8 cellular contexts compared by ENCODE assay signal in genomic region chr1:31760422-31760900, GRCh38. TPM values are rescaled to one million over a fixed set of nuclear protein-coding genes. Genes with fewer than 3 reads are reported as not detected.
DNase-seq lines count a peak whose midpoint lies in the region; ATAC-seq and TF ChIP-seq lines count a peak whose summit lies in the region.

No MANE protein-coding gene starts in this region.

- POLR2A ChIA-PET in Caco-2 (lab: Charles Lee), result no interaction called here

- peak overlapping the region; percentile 35 for H3K4me3 ChIP-seq in Caco-2 (ENCODE audit: low read depth, low read length)
- peak overlapping the region; percentile 33 to 95 (median 70) for H3K4me3 ChIP-seq in dorsolateral prefrontal cortex

- H3K36me3 Mint-ChIP-seq in Caco-2 (ENCODE audit: insufficient read depth, unreplicated experiment) (no peaks in the 10 kb centered on the region), naive B cell (no peaks in the 10 kb centered on the region)

- H3K4me3 Mint-ChIP-seq in Caco-2 (ENCODE audit: unreplicated experiment), result peak overlapping the region; percentile 29
- peak overlapping the region in 7 of 8 donors; percentile 64 to 88 (median 81) for H3K4me3 Mint-ChIP-seq in naive B cell

- H3K27me3 Mint-ChIP-seq in Caco-2 (ENCODE audit: insufficient read depth, unreplicated experiment), result peaks cover 3% of the 10 kb centered on the region
- H3K27me3 Mint-ChIP-seq in naive B cell, result peaks cover 3 to 25% (median 13%) of the 10 kb centered on the region in 3 donors

- no peaks in the 10 kb centered on the region for H3K9me3 ChIP-seq in Caco-2

- H3K4me1 Mint-ChIP-seq in Caco-2 (ENCODE audit: low read depth, unreplicated experiment), result peaks cover 8% of the 10 kb centered on the region
- peaks cover 30 to 32% (median 31%) of the 10 kb centered on the region in 3 donors for H3K4me1 Mint-ChIP-seq in naive B cell

- DNase-seq in Caco-2 (no peak), NCI-H1105 (lab: John Stamatoyannopoulos, UW) (peak; percentile 45), dorsolateral prefrontal cortex (no peak), naive B cell (no peak), NCI-H446 treated with DMSO at 0.1 percent for 48 hours (lab: John Stamatoyannopoulos, UW) (no peak), OCI-M1 (lab: John Stamatoyannopoulos, UW) (no peak), NOMO-1 treated with DMSO at 0.1 percent for 48 hours (lab: John Stamatoyannopoulos, UW; ENCODE audit: unreplicated experiment) (no peak)

- H3K36me3 ChIP-seq in Caco-2 (ENCODE audit: control insufficient read depth, insufficient read depth, low read length), result no peaks in the 10 kb centered on the region

- H3K27ac Mint-ChIP-seq in Caco-2 (ENCODE audit: unreplicated experiment) (no peak overlapping the region), naive B cell (peak overlapping the region in 2 of 6 donors; percentile 19 to 20)

- CTCF ChIA-PET in Caco-2 (lab: Charles Lee), result interaction anchor here (0.6 to 2.3 kb wide), 2 partner anchors 15 to 29 kb away, joined by 3 to 12 read pairs; no protein-coding TSS in a partner anchor

- intact Hi-C loops in Caco-2 (cut with micrococcal nuclease; ENCODE audit: unreplicated experiment), result no loop called here
- intact Hi-C loops in dorsolateral prefrontal cortex (cut with DNase I), result loop anchor here (5.0 to 10.0 kb wide), 4 partner anchors 48 to 302 kb away; partner anchors contain the start of genes KHDRBS1 (in 1 of the 2) and PTP4A2 (in 1 of the 2)

- peaks cover 25% of the 10 kb centered on the region for H3K4me1 ChIP-seq in Caco-2

- no peaks in the 10 kb centered on the region for H3K27me3 ChIP-seq in Caco-2 (replicated peaks; ENCODE audit: control insufficient read depth, insufficient read depth, low read length)
- no peaks in the 10 kb centered on the region for H3K27me3 ChIP-seq in dorsolateral prefrontal cortex

- H3K9me3 Mint-ChIP-seq in Caco-2 (ENCODE audit: unreplicated experiment) (no peaks in the 10 kb centered on the region), naive B cell (no peaks in the 10 kb centered on the region)

- TF ChIP-seq CTCF in Caco-2 (IDR thresholded peaks at IDR 0.05; ENCODE audit: insufficient read depth in 1 of 2, low read depth in 1 of 2, low read length in 1 of 2, severe bottlenecking in 1 of 2, unreplicated experiment in 1 of 2) (no peak), dorsolateral prefrontal cortex (IDR thresholded peaks at IDR 0.05 in 54 of 56, conservative IDR thresholded peaks at IDR 0.05 in 2 of 56; ENCODE audit: low read depth in 1 of 56, partially characterized antibody in 56 of 56) (peak in 1 of 56 donors; percentile 7)

- ATAC-seq in naive B cell (ENCODE audit: low read depth in 2 of 2) (peak; percentile 4 to 7), HG03108 (IDR thresholded peaks at IDR 0.05; ENCODE audit: unreplicated experiment) (no peak)

- no TSS peak for BruUV-seq in Caco-2 (replicated peaks; lab: Mats Ljungman, UMichigan)

- peak overlapping the region in 55 of 59 donors; percentile 32 to 94 (median 81) for H3K27ac ChIP-seq in dorsolateral prefrontal cortex

RNA-seq across cellular contexts. Expression of gene ADGRB2, which starts 3.7 kb away (rescaled TPM):
- total RNA-seq in Caco-2 (2022), result 1.4 and 2.2 TPM in 2 replicates
- total RNA-seq in dorsolateral prefrontal cortex, result 100 to 1,000 TPM; 101 to 272 (median 186) TPM
- polyA plus RNA-seq in naive B cell (ENCODE audit: low read depth in 6 of 6), result not detected

RNA-seq across cellular contexts. Expression of gene SPOCD1, which starts 55.4 kb away (rescaled TPM):
- total RNA-seq in Caco-2 (2022), result 0.26 and 0.66 TPM in 2 replicates
- total RNA-seq in dorsolateral prefrontal cortex, result 1 to 10 TPM in 68 of 120 experiments, under 1 TPM in 48, not detected in 4; 0.14 to 9.4 (median 1.1) TPM
- under 1 TPM in 4 of 6 donors, not detected in 2; 0.23 to 0.38 (median 0.34) TPM for polyA plus RNA-seq in naive B cell (ENCODE audit: low read depth in 6 of 6)

RNA-seq across cellular contexts. Expression of gene COL16A1, which starts 56.6 kb away (rescaled TPM):
- 0.44 and 0.50 TPM in 2 replicates for total RNA-seq in Caco-2 (2022)
- 100 to 1,000 TPM in 60 of 120 experiments, 10 to 100 TPM in 60; 24.6 to 285 (median 97.8) TPM for total RNA-seq in dorsolateral prefrontal cortex
- polyA plus RNA-seq in naive B cell (ENCODE audit: low read depth in 6 of 6), result 1 to 10 TPM in 1 of 6 donors, under 1 TPM in 1, not detected in 4; 0.64 to 1.2 TPM

Comparison
In these comparisons a context has a peak if more than half of its experiments do, and no peak if none do; other contexts are left out.
1. RNA of gene ADGRB2, which starts 3.7 kb away (total RNA-seq): 101 to 272 TPM in dorsolateral prefrontal cortex; 1.4 to 2.2 TPM in Caco-2; every median in the first group is over 10 times any median in the second.
2. RNA of gene COL16A1, which starts 56.6 kb away (total RNA-seq): 24.6 to 285 TPM in dorsolateral prefrontal cortex; 0.44 to 0.50 TPM in Caco-2; every median in the first group is over 10 times any median in the second.